8 cellular contexts compared by ENCODE assay signal in genomic region chr19:55279376-55279772, GRCh38. TPM values are rescaled to one million over a fixed set of nuclear protein-coding genes. Genes with fewer than 3 reads are reported as not detected.
A peak's percentile ranks its signal among the peaks of the same experiment; 100 is the strongest.
DNase-seq lines count a peak whose midpoint lies in the region; ATAC-seq and TF ChIP-seq lines count a peak whose summit lies in the region.

No MANE protein-coding gene starts in this region.

- peaks cover 4% of the 10 kb centered on the region; the same call in 1 of the 2 replicates for H3K36me3 ChIP-seq in BE2C
- H3K36me3 ChIP-seq in MM.1S (replicated peaks; ENCODE audit: insufficient read depth, low read length), result no peaks in the 10 kb centered on the region
- peaks cover 3% of the 10 kb centered on the region for H3K36me3 ChIP-seq in ectodermal cell (ENCODE audit: control insufficient read depth, insufficient read depth, low read length)

- ATAC-seq in GM19452 (IDR thresholded peaks at IDR 0.05; ENCODE audit: unreplicated experiment) (no peak), GM18520 (IDR thresholded peaks at IDR 0.05; ENCODE audit: unreplicated experiment) (no peak)

- TF ChIP-seq CTCF in BE2C (IDR thresholded peaks at IDR 0.05; ENCODE audit: low read depth, low read length), result no peak
- no peak for TF ChIP-seq CTCF in MM.1S (IDR thresholded peaks at IDR 0.05; ENCODE audit: low read length)
- TF ChIP-seq CTCF in nephron (IDR thresholded peaks at IDR 0.05; ENCODE audit: unreplicated experiment in 3 of 3), result no peak

- 2% methylated on average over 23 of the region's 23 CpGs for WGBS in ectodermal cell, 2 experiments

- H3K9me2 ChIP-seq in MM.1S (replicated peaks; ENCODE audit: insufficient read depth, low read length), result no peaks in the 10 kb centered on the region

- peaks cover 4% of the 10 kb centered on the region for H3K27me3 Mint-ChIP-seq in nephron (ENCODE audit: low read depth)

- peak overlapping the region; percentile 87 for H3K9ac ChIP-seq in MM.1S (ENCODE audit: low read length)

- H3K4me3 ChIP-seq in BE2C (ENCODE audit: low read depth, low read length) (peak overlapping the region; percentile 96), MM.1S (ENCODE audit: low read length) (peak overlapping the region; percentile 100), ectodermal cell (ENCODE audit: insufficient read depth, low read depth, low read length) (peak overlapping the region; percentile 71)

- peaks cover 10% of the 10 kb centered on the region for H3K36me3 Mint-ChIP-seq in nephron (ENCODE audit: low read depth)

- H2AFZ ChIP-seq in MM.1S (ENCODE audit: low read length), result peak overlapping the region; percentile 60; the same call in 1 of the 2 replicates

- H3K4me1 ChIP-seq in BE2C, result 0 out of 2 replicates have a peak, but pooled peaks cover 3% of the 10 kb centered on the region
- H3K4me1 ChIP-seq in MM.1S (ENCODE audit: low read length), result peaks cover 51% of the 10 kb centered on the region
- peaks cover 21% of the 10 kb centered on the region for H3K4me1 ChIP-seq in ectodermal cell (ENCODE audit: control insufficient read depth, insufficient read depth, low read length)

- no peaks in the 10 kb centered on the region for H3K9me3 Mint-ChIP-seq in nephron

- DNase-seq in BE2C (no peak), MM.1S (no peak), NCI-H748 (lab: John Stamatoyannopoulos, UW; ENCODE audit: unreplicated experiment) (no peak)
- DNase-seq in activated effector memory CD4-positive, alpha-beta T cell treated with anti-CD3 and anti-CD28 coated beads, Interleukin-2, amount 50 U/mL, for 16 hours, result no peak

- no peaks in the 10 kb centered on the region for H4K20me1 ChIP-seq in MM.1S (ENCODE audit: insufficient read depth, low read length)

- peaks cover 34% of the 10 kb centered on the region for H3F3A ChIP-seq in MM.1S (ENCODE audit: insufficient read depth, low read length)

- peak overlapping the region; percentile 89 for H3K27ac ChIP-seq in MM.1S (ENCODE audit: low read length)
- peak overlapping the region; percentile 94 for H3K27ac ChIP-seq in ectodermal cell (ENCODE audit: insufficient read depth, low read depth, low read length, poor library complexity, severe bottlenecking)

- H3K27me3 ChIP-seq in BE2C, result no peaks in the 10 kb centered on the region
- no peaks in the 10 kb centered on the region for H3K27me3 ChIP-seq in MM.1S (replicated peaks; ENCODE audit: insufficient read depth, low read length)
- no peaks in the 10 kb centered on the region for H3K27me3 ChIP-seq in ectodermal cell (ENCODE audit: control insufficient read depth, insufficient read depth, low read length, poor library complexity, severe bottlenecking)

- H3K9me3 ChIP-seq in BE2C (no peaks in the 10 kb centered on the region), MM.1S (replicated peaks; ENCODE audit: insufficient read depth, low read length) (no peaks in the 10 kb centered on the region), ectodermal cell (ENCODE audit: control insufficient read depth, low read length) (no peaks in the 10 kb centered on the region)

- peak overlapping the region; percentile 97 for H3K4me2 ChIP-seq in MM.1S (ENCODE audit: low read depth, low read length)

- H3K27ac Mint-ChIP-seq in nephron, result peak overlapping the region; percentile 90 to 94 (median 92)

- peak overlapping the region; percentile 96 for H3K4me3 Mint-ChIP-seq in nephron

- peaks cover 34% of the 10 kb centered on the region for H3K79me2 ChIP-seq in MM.1S (ENCODE audit: low read length)

- H3K4me1 Mint-ChIP-seq in nephron, result peaks cover 17% of the 10 kb centered on the region

RNA-seq across cellular contexts. Expression of gene HSPBP1, which starts 0.5 kb away (rescaled TPM):
- 132 TPM for polyA plus RNA-seq in BE2C (2012; ENCODE audit: insufficient read depth, insufficient read length, low read depth)
- 57.0 TPM for polyA plus RNA-seq in ectodermal cell (2013, experiment 1 of 4)
- polyA plus RNA-seq in ectodermal cell (2013, experiment 2 of 4), result 55.7 TPM
- 43.9 TPM for polyA plus RNA-seq in ectodermal cell (2013, experiment 3 of 4)
- polyA plus RNA-seq in ectodermal cell (2013, experiment 4 of 4), result 41.2 TPM

RNA-seq across cellular contexts. Expression of gene BRSK1, which starts 4.4 kb away (rescaled TPM):
- polyA plus RNA-seq in BE2C (2012; ENCODE audit: insufficient read depth, insufficient read length, low read depth), result 51.3 TPM
- polyA plus RNA-seq in ectodermal cell (2013, experiment 1 of 4), result 39.4 TPM
- polyA plus RNA-seq in ectodermal cell (2013, experiment 2 of 4), result 49.0 TPM
- 40.7 TPM for polyA plus RNA-seq in ectodermal cell (2013, experiment 3 of 4)
- 46.1 TPM for polyA plus RNA-seq in ectodermal cell (2013, experiment 4 of 4)

RNA-seq across cellular contexts. Expression of gene PPP6R1, which starts 20.6 kb away (rescaled TPM):
- polyA plus RNA-seq in BE2C (2012; ENCODE audit: insufficient read depth, insufficient read length, low read depth), result 140 TPM
- 54.7 TPM for polyA plus RNA-seq in ectodermal cell (2013, experiment 1 of 4)
- 55.5 TPM for polyA plus RNA-seq in ectodermal cell (2013, experiment 2 of 4)
- 42.4 TPM for polyA plus RNA-seq in ectodermal cell (2013, experiment 3 of 4)
- polyA plus RNA-seq in ectodermal cell (2013, experiment 4 of 4), result 47.3 TPM

RNA-seq across cellular contexts. Expression of gene TMEM150B, which starts 45.8 kb away (rescaled TPM):
- not detected for polyA plus RNA-seq in BE2C (2012; ENCODE audit: insufficient read depth, insufficient read length, low read depth)
- polyA plus RNA-seq in ectodermal cell (2013, experiment 1 of 4), result not detected
- not detected for polyA plus RNA-seq in ectodermal cell (2013, experiment 2 of 4)
- not detected for polyA plus RNA-seq in ectodermal cell (2013, experiment 3 of 4)
- not detected for polyA plus RNA-seq in ectodermal cell (2013, experiment 4 of 4)

RNA-seq across cellular contexts. Expression of gene TMEM86B, which starts 50.8 kb away (rescaled TPM):
- polyA plus RNA-seq in BE2C (2012; ENCODE audit: insufficient read depth, insufficient read length, low read depth), result 7.6 TPM
- polyA plus RNA-seq in ectodermal cell (2013, experiment 1 of 4), result 3.4 TPM
- 3.9 TPM for polyA plus RNA-seq in ectodermal cell (2013, experiment 2 of 4)
- 3.9 TPM for polyA plus RNA-seq in ectodermal cell (2013, experiment 3 of 4)
- polyA plus RNA-seq in ectodermal cell (2013, experiment 4 of 4), result 4.6 TPM
